8 cellular contexts compared by ENCODE assay signal in the genomic region with DNA sequence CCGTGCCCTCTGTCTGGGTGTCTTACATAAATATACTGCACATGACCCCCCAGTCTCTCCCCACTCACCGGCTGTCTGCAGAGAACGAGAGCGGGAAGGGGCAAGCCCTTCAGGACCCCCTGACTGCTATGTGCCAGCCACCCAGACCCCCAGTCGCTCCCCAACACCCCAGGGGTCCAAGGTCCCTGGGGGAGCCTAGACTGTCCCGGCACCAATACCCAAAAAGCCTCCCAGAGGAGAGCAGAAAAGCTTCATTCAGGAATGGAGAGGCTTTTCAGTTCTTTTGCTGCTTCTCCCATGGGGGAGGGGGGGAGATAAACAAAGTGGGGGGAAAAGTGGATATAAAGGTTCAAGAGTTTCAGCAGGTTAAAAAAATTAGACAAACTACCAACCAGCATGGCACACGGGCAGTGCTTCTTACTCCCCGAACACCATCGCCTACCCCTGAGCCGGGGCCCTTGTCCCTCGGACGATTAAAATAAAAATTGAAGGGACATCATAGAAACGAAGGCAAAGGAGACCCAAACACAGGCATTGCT. TPM values are rescaled to one million over a fixed set of nuclear protein-coding genes. Genes with fewer than 3 reads are reported as not detected.
A peak's percentile ranks its signal among the peaks of the same experiment; 100 is the strongest.
DNase-seq lines count a peak whose midpoint lies in the region; ATAC-seq and TF ChIP-seq lines count a peak whose summit lies in the region.

No MANE protein-coding gene starts in this region.

- CTCF ChIA-PET in A673 (lab: Charles Lee) = no interaction called here

- H3K9me3 ChIP-seq in A673 (ENCODE audit: low read depth, low read length, poor library complexity, severe bottlenecking) (no peaks in the 10 kb centered on the region), iPS-15b (ENCODE audit: control insufficient read depth, insufficient read depth, low read length) (no peaks in the 10 kb centered on the region), subcutaneous abdominal adipose tissue (ENCODE audit: control insufficient read depth in 5 of 5, low read length in 5 of 5) (no peaks in the 10 kb centered on the region)

- peaks cover 23% of the 10 kb centered on the region for H3K36me3 Mint-ChIP-seq in activated T-helper 2 cell treated with anti-CD3 and anti-CD28 coated beads, Interferon-gamma antibody, Interleukin-2, Interleukin-4, amounts not matched to agents 10 μg/mL and 5 μg/mL and 100 μg/mL, durations not matched to agents 14 hours and 24 hours and 36 hours (ENCODE audit: low read depth)

- peak overlapping the region; percentile 97 for H3K27ac ChIP-seq in A673 (ENCODE audit: low read depth, low read length, poor library complexity, severe bottlenecking)
- peak overlapping the region; percentile 95 for H3K27ac ChIP-seq in subcutaneous abdominal adipose tissue (ENCODE audit: low read depth, low read length)

- H3K27me3 Mint-ChIP-seq in activated T-helper 2 cell treated with anti-CD3 and anti-CD28 coated beads, Interferon-gamma antibody, Interleukin-2, Interleukin-4, amounts not matched to agents 10 μg/mL and 5 μg/mL and 100 μg/mL, durations not matched to agents 14 hours and 24 hours and 36 hours (ENCODE audit: low read depth) = no peaks in the 10 kb centered on the region

- H3K4me1 Mint-ChIP-seq in activated T-helper 2 cell treated with anti-CD3 and anti-CD28 coated beads, Interferon-gamma antibody, Interleukin-2, Interleukin-4, amounts not matched to agents 10 μg/mL and 5 μg/mL and 100 μg/mL, durations not matched to agents 14 hours and 24 hours and 36 hours (ENCODE audit: low read depth) = peaks cover 43% of the 10 kb centered on the region

- no peak for ATAC-seq in HG02678 (IDR thresholded peaks at IDR 0.05; ENCODE audit: unreplicated experiment)

- POLR2A ChIA-PET in A673 (lab: Charles Lee; ENCODE audit: low non-redundant PET) = no interaction called here

- TSS peak; percentile 42 for BruUV-seq in A673 (replicated peaks; lab: Mats Ljungman, UMichigan)

- DNase-seq in A673 (ENCODE audit: low spot score) (peak; percentile 46), GM20000 (ENCODE audit: low spot score) (peak; percentile 58), NCI-H82 (lab: John Stamatoyannopoulos, UW) (no peak), islet precursor cell (no peak)
- no peak for DNase-seq in activated T-helper 2 cell treated with anti-CD3 and anti-CD28 coated beads, Interferon-gamma antibody, Interleukin-2, Interleukin-4, amounts not matched to agents 10 μg/mL and 5 μg/mL and 100 μg/mL, durations not matched to agents 14 hours and 24 hours and 36 hours (ENCODE audit: low spot score)

- peak overlapping the region; percentile 91 for H3K27ac Mint-ChIP-seq in activated T-helper 2 cell treated with anti-CD3 and anti-CD28 coated beads, Interferon-gamma antibody, Interleukin-2, Interleukin-4, amounts not matched to agents 10 μg/mL and 5 μg/mL and 100 μg/mL, durations not matched to agents 14 hours and 24 hours and 36 hours

- peak overlapping the region; percentile 89 for H3K4me3 Mint-ChIP-seq in activated T-helper 2 cell treated with anti-CD3 and anti-CD28 coated beads, Interferon-gamma antibody, Interleukin-2, Interleukin-4, amounts not matched to agents 10 μg/mL and 5 μg/mL and 100 μg/mL, durations not matched to agents 14 hours and 24 hours and 36 hours (ENCODE audit: low read depth)

- H3K4me1 ChIP-seq in A673 (ENCODE audit: insufficient read depth, low read length, poor library complexity, severe bottlenecking) = peaks cover 59% of the 10 kb centered on the region
- peaks cover 18% of the 10 kb centered on the region for H3K4me1 ChIP-seq in iPS-15b (ENCODE audit: control insufficient read depth, insufficient read depth, low read length)
- H3K4me1 ChIP-seq in subcutaneous abdominal adipose tissue (ENCODE audit: control insufficient read depth in 5 of 5, insufficient read depth in 5 of 5, low read length in 5 of 5) = peaks cover 29 to 70% (median 67%) of the 10 kb centered on the region in 5 donors

- TF ChIP-seq CTCF in A673 (conservative IDR thresholded peaks at IDR 0.05; ENCODE audit: low read depth, low read length) (no peak), GM20000 (IDR thresholded peaks at IDR 0.05; ENCODE audit: extremely low read depth, missing control alignments) (no peak)

- no peaks in the 10 kb centered on the region for H3K9me3 Mint-ChIP-seq in activated T-helper 2 cell treated with anti-CD3 and anti-CD28 coated beads, Interferon-gamma antibody, Interleukin-2, Interleukin-4, amounts not matched to agents 10 μg/mL and 5 μg/mL and 100 μg/mL, durations not matched to agents 14 hours and 24 hours and 36 hours

- H3K9ac ChIP-seq in iPS-15b (ENCODE audit: low read depth, low read length) (peak overlapping the region; percentile 95), subcutaneous abdominal adipose tissue (ENCODE audit: low read length in 5 of 5) (peak overlapping the region; percentile 89 to 96 (median 92))

- H3K4me3 ChIP-seq in A673 (ENCODE audit: low read depth, low read length, poor library complexity, severe bottlenecking) (peak overlapping the region; percentile 80), iPS-15b (ENCODE audit: low read depth, low read length) (peak overlapping the region; percentile 85), subcutaneous abdominal adipose tissue (ENCODE audit: low read depth in 1 of 5, low read length in 5 of 5) (peak overlapping the region; percentile 74 to 94 (median 82))

- H3K27me3 ChIP-seq in A673 (replicated peaks; ENCODE audit: insufficient read depth, low read depth, low read length, poor library complexity) (no peaks in the 10 kb centered on the region), iPS-15b (ENCODE audit: control insufficient read depth, insufficient read depth, low read length) (no peaks in the 10 kb centered on the region), subcutaneous abdominal adipose tissue (ENCODE audit: control insufficient read depth in 5 of 5, insufficient read depth in 4 of 5, low read length in 5 of 5) (no peaks in the 10 kb centered on the region)

- H3K36me3 ChIP-seq in A673 (ENCODE audit: insufficient read depth, low read length, poor library complexity, severe bottlenecking) (peaks cover 22% of the 10 kb centered on the region), iPS-15b (ENCODE audit: control insufficient read depth, insufficient read depth, low read length) (peaks cover 25% of the 10 kb centered on the region), subcutaneous abdominal adipose tissue (ENCODE audit: control insufficient read depth in 5 of 5, insufficient read depth in 5 of 5, low read length in 5 of 5) (peaks cover 0 to 16% (median 11%) of the 10 kb centered on the region in 5 donors)

- intact Hi-C loops in A673 (cut with micrococcal nuclease; ENCODE audit: unreplicated experiment) = no loop called here
- intact Hi-C loops in activated T-helper 2 cell treated with anti-CD3 and anti-CD28 coated beads, Interferon-gamma antibody, Interleukin-2, Interleukin-4, amounts not matched to agents 10 μg/mL and 5 μg/mL and 100 μg/mL, durations not matched to agents 14 hours and 24 hours and 36 hours (cut with micrococcal nuclease) = loop anchor here (5.0 kb wide), 3 partner anchors 44 to 134 kb away; a partner anchor contains a TSS

RNA-seq across cellular contexts. Expression of a gene that starts 1.4 kb away (rescaled TPM):
- total RNA-seq in A673 (2021) = 196 and 200 TPM in 2 replicates
- total RNA-seq in activated T-helper 2 cell treated with anti-CD3 and anti-CD28 coated beads, Interferon-gamma antibody, Interleukin-2, Interleukin-4, amounts not matched to agents 10 μg/mL and 5 μg/mL and 100 μg/mL, durations not matched to agents 14 hours and 24 hours and 36 hours = 155 and 160 TPM in 2 replicates

RNA-seq across cellular contexts. Expression of a gene that starts 43.1 kb away (rescaled TPM):
- total RNA-seq in A673 (2021) = 45.6 and 50.9 TPM in 2 replicates
- total RNA-seq in activated T-helper 2 cell treated with anti-CD3 and anti-CD28 coated beads, Interferon-gamma antibody, Interleukin-2, Interleukin-4, amounts not matched to agents 10 μg/mL and 5 μg/mL and 100 μg/mL, durations not matched to agents 14 hours and 24 hours and 36 hours = 34.8 and 35.8 TPM in 2 replicates

Comparison
In these comparisons a context has a peak if more than half of its experiments do, and no peak if none do; other contexts are left out.
1. DNase-seq: peak in A673 (single experiment) and GM20000 (single experiment); none in activated T-helper 2 cell treated with anti-CD3 and anti-CD28 coated beads, Interferon-gamma antibody, Interleukin-2, Interleukin-4, amounts not matched to agents 10 μg/mL and 5 μg/mL and 100 μg/mL, durations not matched to agents 14 hours and 24 hours and 36 hours (single experiment), NCI-H82 (single experiment) and islet precursor cell (single experiment).
2. Peak in every context shown above with its lines, with median percentiles within 50 percentile points of each other: H3K4me3 ChIP-seq.